1 cellular context compared by ENCODE assay signal in genomic region chr5:102865510-102866314, GRCh38.
TF ChIP-seq lines count a peak whose summit lies in the region.

No MANE protein-coding gene starts in this region.

TF ChIP-seq in HEK293, 187 proteins besides CTCF, POLR2A, EP300 and RAD21 (continued from another document and continues in another):
- TF ChIP-seq, protein P1, sequence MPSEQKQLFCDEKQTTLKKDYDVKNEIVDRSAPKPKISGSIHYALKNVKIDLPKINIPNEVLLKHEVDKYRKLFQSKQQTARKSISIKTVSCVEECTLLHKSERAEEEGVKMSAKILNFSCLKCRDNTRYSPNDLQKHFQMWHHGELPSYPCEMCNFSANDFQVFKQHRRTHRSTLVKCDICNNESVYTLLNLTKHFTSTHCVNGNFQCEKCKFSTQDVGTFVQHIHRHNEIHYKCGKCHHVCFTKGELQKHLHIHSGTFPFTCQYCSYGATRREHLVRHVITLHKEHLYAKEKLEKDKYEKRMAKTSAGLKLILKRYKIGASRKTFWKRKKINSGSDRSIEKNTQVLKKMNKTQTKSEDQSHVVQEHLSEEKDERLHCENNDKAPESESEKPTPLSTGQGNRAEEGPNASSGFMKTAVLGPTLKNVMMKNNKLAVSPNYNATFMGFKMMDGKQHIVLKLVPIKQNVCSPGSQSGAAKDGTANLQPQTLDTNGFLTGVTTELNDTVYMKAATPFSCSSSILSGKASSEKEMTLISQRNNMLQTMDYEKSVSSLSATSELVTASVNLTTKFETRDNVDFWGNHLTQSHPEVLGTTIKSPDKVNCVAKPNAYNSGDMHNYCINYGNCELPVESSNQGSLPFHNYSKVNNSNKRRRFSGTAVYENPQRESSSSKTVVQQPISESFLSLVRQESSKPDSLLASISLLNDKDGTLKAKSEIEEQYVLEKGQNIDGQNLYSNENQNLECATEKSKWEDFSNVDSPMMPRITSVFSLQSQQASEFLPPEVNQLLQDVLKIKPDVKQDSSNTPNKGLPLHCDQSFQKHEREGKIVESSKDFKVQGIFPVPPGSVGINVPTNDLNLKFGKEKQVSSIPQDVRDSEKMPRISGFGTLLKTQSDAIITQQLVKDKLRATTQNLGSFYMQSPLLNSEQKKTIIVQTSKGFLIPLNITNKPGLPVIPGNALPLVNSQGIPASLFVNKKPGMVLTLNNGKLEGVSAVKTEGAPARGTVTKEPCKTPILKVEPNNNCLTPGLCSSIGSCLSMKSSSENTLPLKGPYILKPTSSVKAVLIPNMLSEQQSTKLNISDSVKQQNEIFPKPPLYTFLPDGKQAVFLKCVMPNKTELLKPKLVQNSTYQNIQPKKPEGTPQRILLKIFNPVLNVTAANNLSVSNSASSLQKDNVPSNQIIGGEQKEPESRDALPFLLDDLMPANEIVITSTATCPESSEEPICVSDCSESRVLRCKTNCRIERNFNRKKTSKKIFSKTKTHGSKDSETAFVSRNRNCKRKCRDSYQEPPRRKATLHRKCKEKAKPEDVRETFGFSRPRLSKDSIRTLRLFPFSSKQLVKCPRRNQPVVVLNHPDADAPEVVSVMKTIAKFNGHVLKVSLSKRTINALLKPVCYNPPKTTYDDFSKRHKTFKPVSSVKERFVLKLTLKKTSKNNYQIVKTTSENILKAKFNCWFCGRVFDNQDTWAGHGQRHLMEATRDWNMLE (tag by site-specific recombination; conservative IDR thresholded peaks at IDR 0.05; ENCODE audit: low read depth), result no peak
- no peak for TF ChIP-seq ZNF658 (tag by site-specific recombination; IDR thresholded peaks at IDR 0.05)
- TF ChIP-seq TSHZ1 (tag by site-specific recombination; IDR thresholded peaks at IDR 0.05; ENCODE audit: borderline replicate concordance), result no peak; the same call in 1 of the 2 replicates
- TF ChIP-seq ZEB2 (tag by site-specific recombination; IDR thresholded peaks at IDR 0.05), result peak; percentile 57
- no peak for TF ChIP-seq ZNF701 (tag by site-specific recombination; IDR thresholded peaks at IDR 0.05)
- no peak for TF ChIP-seq KLF9 (tag by site-specific recombination; IDR thresholded peaks at IDR 0.05; ENCODE audit: low read depth)
- no peak for TF ChIP-seq ZNF112 (tag by site-specific recombination; IDR thresholded peaks at IDR 0.05)
- TF ChIP-seq, protein P2, sequence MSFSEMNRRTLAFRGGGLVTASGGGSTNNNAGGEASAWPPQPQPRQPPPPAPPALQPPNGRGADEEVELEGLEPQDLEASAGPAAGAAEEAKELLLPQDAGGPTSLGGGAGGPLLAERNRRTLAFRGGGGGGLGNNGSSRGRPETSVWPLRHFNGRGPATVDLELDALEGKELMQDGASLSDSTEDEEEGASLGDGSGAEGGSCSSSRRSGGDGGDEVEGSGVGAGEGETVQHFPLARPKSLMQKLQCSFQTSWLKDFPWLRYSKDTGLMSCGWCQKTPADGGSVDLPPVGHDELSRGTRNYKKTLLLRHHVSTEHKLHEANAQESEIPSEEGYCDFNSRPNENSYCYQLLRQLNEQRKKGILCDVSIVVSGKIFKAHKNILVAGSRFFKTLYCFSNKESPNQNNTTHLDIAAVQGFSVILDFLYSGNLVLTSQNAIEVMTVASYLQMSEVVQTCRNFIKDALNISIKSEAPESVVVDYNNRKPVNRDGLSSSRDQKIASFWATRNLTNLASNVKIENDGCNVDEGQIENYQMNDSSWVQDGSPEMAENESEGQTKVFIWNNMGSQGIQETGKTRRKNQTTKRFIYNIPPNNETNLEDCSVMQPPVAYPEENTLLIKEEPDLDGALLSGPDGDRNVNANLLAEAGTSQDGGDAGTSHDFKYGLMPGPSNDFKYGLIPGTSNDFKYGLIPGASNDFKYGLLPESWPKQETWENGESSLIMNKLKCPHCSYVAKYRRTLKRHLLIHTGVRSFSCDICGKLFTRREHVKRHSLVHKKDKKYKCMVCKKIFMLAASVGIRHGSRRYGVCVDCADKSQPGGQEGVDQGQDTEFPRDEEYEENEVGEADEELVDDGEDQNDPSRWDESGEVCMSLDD (tag by site-specific recombination; IDR thresholded peaks at IDR 0.05), result peak; percentile 41; the same call in 1 of the 2 replicates
- no peak for TF ChIP-seq ZNF133 (tag by site-specific recombination; IDR thresholded peaks at IDR 0.05)
- TF ChIP-seq ZXDB (tag by site-specific recombination; IDR thresholded peaks at IDR 0.05), result peak; percentile 79
- TF ChIP-seq REPIN1 (tag by site-specific recombination; IDR thresholded peaks at IDR 0.05; ENCODE audit: low read depth), result no peak
- no peak for TF ChIP-seq ZNF510 (tag by site-specific recombination; IDR thresholded peaks at IDR 0.05; ENCODE audit: insufficient replicate concordance)
- TF ChIP-seq WT1 (tag by site-specific recombination; IDR thresholded peaks at IDR 0.05), result 0 out of 2 replicates have a peak, but pooled peaks have one; percentile 12
- TF ChIP-seq ZNF777 (tag by site-specific recombination; IDR thresholded peaks at IDR 0.05; ENCODE audit: borderline replicate concordance), result no peak
- no peak for TF ChIP-seq ZNF585B (tag by site-specific recombination; IDR thresholded peaks at IDR 0.05)
- 0 out of 2 replicates have a peak, but pooled peaks have one; percentile 27 for TF ChIP-seq PRDM10 (tag by site-specific recombination; IDR thresholded peaks at IDR 0.05)
- no peak for TF ChIP-seq ZNF530 (tag by site-specific recombination; IDR thresholded peaks at IDR 0.05; ENCODE audit: low read depth)
- no peak for TF ChIP-seq SALL2 (tag by site-specific recombination; IDR thresholded peaks at IDR 0.05; ENCODE audit: borderline replicate concordance)
- peak; percentile 73 for TF ChIP-seq GLIS1 (tag by site-specific recombination; IDR thresholded peaks at IDR 0.05)
- TF ChIP-seq PRDM2 (tag by site-specific recombination; IDR thresholded peaks at IDR 0.05; ENCODE audit: borderline replicate concordance), result no peak
- no peak for TF ChIP-seq ZNF266 (tag by site-specific recombination; IDR thresholded peaks at IDR 0.05; ENCODE audit: low read depth)
- TF ChIP-seq ZNF843 (tag by site-specific recombination; IDR thresholded peaks at IDR 0.05), result 0 out of 2 replicates have a peak, but pooled peaks have one; percentile 54
- TF ChIP-seq ZFHX2 (tag by site-specific recombination; conservative IDR thresholded peaks at IDR 0.05), result peak; percentile 65
- no peak for TF ChIP-seq ZNF169 (tag by site-specific recombination; IDR thresholded peaks at IDR 0.05)
- 0 out of 2 replicates have a peak, but pooled peaks have one; percentile 21 for TF ChIP-seq TRIM28 (IDR thresholded peaks at IDR 0.05; ENCODE audit: borderline replicate concordance, low read length)
- TF ChIP-seq ZNF140 (tag by site-specific recombination; IDR thresholded peaks at IDR 0.05), result no peak
- TF ChIP-seq ZNF76 (tag by site-specific recombination; IDR thresholded peaks at IDR 0.05; ENCODE audit: borderline replicate concordance, low read depth), result no peak
- 0 out of 2 replicates have a peak, but pooled peaks have one; percentile 11 for TF ChIP-seq SCRT2 (tag by site-specific recombination; IDR thresholded peaks at IDR 0.05)
- peak; percentile 41 for TF ChIP-seq EGR2 (tag by site-specific recombination; IDR thresholded peaks at IDR 0.05; ENCODE audit: low read depth)
- TF ChIP-seq ZNF23 (tag by site-specific recombination; IDR thresholded peaks at IDR 0.05; ENCODE audit: borderline replicate concordance), result no peak
- TF ChIP-seq ZNF311 (tag by site-specific recombination; IDR thresholded peaks at IDR 0.05; ENCODE audit: borderline replicate concordance), result no peak
- TF ChIP-seq ZSCAN5A (tag by site-specific recombination; IDR thresholded peaks at IDR 0.05), result peak; percentile 65; the same call in 1 of the 2 replicates
- no peak for TF ChIP-seq ZBTB1 (tag by site-specific recombination; IDR thresholded peaks at IDR 0.05)
- TF ChIP-seq ZNF423 (tag by site-specific recombination; IDR thresholded peaks at IDR 0.05), result no peak
- TF ChIP-seq ZSCAN16 (tag by site-specific recombination; IDR thresholded peaks at IDR 0.05), result no peak
- TF ChIP-seq GLIS2 (tag by site-specific recombination; IDR thresholded peaks at IDR 0.05), result peak; percentile 87
